In the genomic region with DNA sequence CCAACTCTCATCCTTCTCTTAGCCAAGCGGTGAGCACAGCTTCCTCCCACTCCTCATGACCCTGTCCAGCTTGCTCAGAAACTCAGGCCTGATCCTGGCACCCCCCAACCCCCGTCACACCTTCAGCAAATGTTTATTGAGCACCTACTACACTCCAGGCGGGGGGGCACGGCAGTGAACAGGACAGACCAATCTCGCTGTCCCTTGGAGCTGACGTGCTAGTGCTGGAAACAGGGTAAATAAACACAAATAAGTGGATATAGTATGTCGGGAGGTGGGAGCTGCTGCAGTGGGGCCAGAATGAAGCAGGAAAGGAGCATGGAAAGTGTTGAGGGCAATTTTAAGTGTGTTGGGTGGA, we compare ENCODE assay signal across 31 cellular contexts. TPM values are rescaled to one million over a fixed set of nuclear protein-coding genes. Genes with fewer than 3 reads are reported as not detected.
"Had no signal": no experiment of that assay in that cellular context is flagged by ENCODE, and none has a peak within 500 bp of the region (broad histone marks: within the 10 kb centered on the region; RNA-seq: fewer than 3 reads in every experiment).

No MANE protein-coding gene starts in this region.

- H3K27me3 Mint-ChIP-seq: activated CD4-positive, alpha-beta memory T cell treated with anti-CD3 and anti-CD28 coated beads, Interleukin-2, amount 10 ng/mL, durations not matched to agents 7 days and 5 days; activated CD8-positive, alpha-beta memory T cell treated with anti-CD3 and anti-CD28 coated beads, Interleukin-2, amount 10 ng/mL, durations not matched to agents 7 days and 5 days; activated naive CD8-positive, alpha-beta T cell; brain had no signal

- H3K27ac Mint-ChIP-seq: activated CD4-positive, alpha-beta memory T cell treated with anti-CD3 and anti-CD28 coated beads, Interleukin-2, amount 10 ng/mL, durations not matched to agents 7 days and 5 days; activated CD8-positive, alpha-beta memory T cell treated with anti-CD3 and anti-CD28 coated beads, Interleukin-2, amount 10 ng/mL, durations not matched to agents 7 days and 5 days; activated naive CD4-positive, alpha-beta T cell treated with anti-CD3 and anti-CD28 coated beads, Interleukin-2, amount 10 ng/mL, durations not matched to agents 7 days and 5 days; activated naive CD8-positive, alpha-beta T cell; activated naive CD8-positive, alpha-beta T cell treated with anti-CD3 and anti-CD28 coated beads, Interleukin-2, amount 50 U/mL, for 24 hours; brain had no signal

- H3K4me1 Mint-ChIP-seq: activated CD4-positive, alpha-beta memory T cell treated with anti-CD3 and anti-CD28 coated beads, Interleukin-2, amount 10 ng/mL, durations not matched to agents 7 days and 5 days; activated CD8-positive, alpha-beta memory T cell treated with anti-CD3 and anti-CD28 coated beads, Interleukin-2, amount 10 ng/mL, durations not matched to agents 7 days and 5 days; activated naive CD4-positive, alpha-beta T cell treated with anti-CD3 and anti-CD28 coated beads, Interleukin-2, amount 10 ng/mL, durations not matched to agents 7 days and 5 days; activated naive CD8-positive, alpha-beta T cell treated with anti-CD3 and anti-CD28 coated beads, Interleukin-2, amount 50 U/mL, for 24 hours; central memory CD8-positive, alpha-beta T cell had no signal

- H3K36me3 Mint-ChIP-seq: activated CD8-positive, alpha-beta memory T cell treated with anti-CD3 and anti-CD28 coated beads, Interleukin-2, amount 10 ng/mL, durations not matched to agents 7 days and 5 days; activated naive CD4-positive, alpha-beta T cell treated with anti-CD3 and anti-CD28 coated beads, Interleukin-2, amount 10 ng/mL, durations not matched to agents 7 days and 5 days; activated naive CD8-positive, alpha-beta T cell; brain had no signal

- H3K4me3 Mint-ChIP-seq: activated CD4-positive, alpha-beta memory T cell treated with anti-CD3 and anti-CD28 coated beads, Interleukin-2, amount 10 ng/mL, durations not matched to agents 7 days and 5 days; activated CD8-positive, alpha-beta memory T cell treated with anti-CD3 and anti-CD28 coated beads, Interleukin-2, amount 10 ng/mL, durations not matched to agents 7 days and 5 days; activated naive CD4-positive, alpha-beta T cell treated with anti-CD3 and anti-CD28 coated beads, Interleukin-2, amount 10 ng/mL, durations not matched to agents 7 days and 5 days; activated naive CD8-positive, alpha-beta T cell; activated naive CD8-positive, alpha-beta T cell treated with anti-CD3 and anti-CD28 coated beads, Interleukin-2, amount 50 U/mL, for 24 hours; brain; central memory CD8-positive, alpha-beta T cell had no signal

- ATAC-seq: activated CD8-positive, alpha-beta memory T cell treated with anti-CD3 and anti-CD28 coated beads, Interleukin-2, amount 10 ng/mL, durations not matched to agents 7 days and 5 days; activated naive CD8-positive, alpha-beta T cell treated with anti-CD3 and anti-CD28 coated beads, Interleukin-2, amount 50 U/mL, for 24 hours; Panc1; Right ventricle myocardium inferior had no signal

- H3K9me3 Mint-ChIP-seq: activated CD4-positive, alpha-beta memory T cell treated with anti-CD3 and anti-CD28 coated beads, Interleukin-2, amount 10 ng/mL, durations not matched to agents 7 days and 5 days; activated naive CD4-positive, alpha-beta T cell treated with anti-CD3 and anti-CD28 coated beads, Interleukin-2, amount 10 ng/mL, durations not matched to agents 7 days and 5 days; activated naive CD8-positive, alpha-beta T cell treated with anti-CD3 and anti-CD28 coated beads, Interleukin-2, amount 50 U/mL, for 24 hours; central memory CD8-positive, alpha-beta T cell had no signal

- DNase-seq: activated CD4-positive, alpha-beta memory T cell treated with anti-CD3 and anti-CD28 coated beads, Interleukin-2, amount 10 ng/mL, durations not matched to agents 7 days and 5 days; activated CD4-positive, alpha-beta T cell treated with anti-CD3 and anti-CD28 coated beads for 1 hour; activated CD4-positive, alpha-beta T cell treated with anti-CD3 and anti-CD28 coated beads for 48 hours; activated CD4-positive, CD25-positive, alpha-beta regulatory T cell; activated CD8-positive, alpha-beta memory T cell treated with anti-CD3 and anti-CD28 coated beads for 24 hours; activated CD8-positive, alpha-beta memory T cell treated with anti-CD3 and anti-CD28 coated beads, Interleukin-2, amount 10 ng/mL, durations not matched to agents 7 days and 5 days; activated CD8-positive, alpha-beta memory T cell treated with anti-CD3 and anti-CD28 coated beads, Interleukin-2, amount 50 U/mL, for 48 hours; activated effector memory CD4-positive, alpha-beta T cell treated with Interleukin-2 at 50 U/mL for 16 hours; activated naive CD4-positive, alpha-beta T cell treated with anti-CD3 and anti-CD28 coated beads, Interleukin-2, amount 10 ng/mL, durations not matched to agents 7 days and 5 days; activated naive CD8-positive, alpha-beta T cell treated with anti-CD3 and anti-CD28 coated beads, Interleukin-2, amount 50 U/mL, for 24 hours; activated T-cell treated with anti-CD3 and anti-CD28 coated beads, Interleukin-2, amount 50 U/mL, for 48 hours; anterior cingulate cortex; Karpas-422; NCI-H1105; NCI-H1417 treated with DMSO at 0.1 percent for 48 hours; NCI-H187 treated with DMSO at 0.1 percent for 48 hours; NCI-H2081; NCI-H345; NCI-H524 treated with DMSO at 0.1 percent for 48 hours; SW 1271; T-helper 1 cell; T-helper 2 cell; T-helper 9 cell had no signal

- H3K27ac ChIP-seq: VCaP had no signal

RNA-seq across cellular contexts. Expression of a gene that starts 7.4 kb away (rescaled TPM):
- total RNA-seq: activated CD4-positive, alpha-beta memory T cell treated with anti-CD3 and anti-CD28 coated beads, Interleukin-2, amount 10 ng/mL, durations not matched to agents 7 days and 5 days; MCF 10A; NCI-H460; Right ventricle myocardium inferior had no signal
